In genomic region chr10:72310241-72310633, GRCh38 we compare ENCODE assay signal across 10 cellular contexts. TPM values are rescaled to one million over a fixed set of nuclear protein-coding genes. Genes with fewer than 3 reads are reported as not detected.
DNase-seq lines count a peak whose midpoint lies in the region; ATAC-seq and TF ChIP-seq lines count a peak whose summit lies in the region.
"Had no signal": no experiment of that assay in that cellular context is flagged by ENCODE, and none has a peak within 500 bp of the region (broad histone marks: within the 10 kb centered on the region; RNA-seq: fewer than 3 reads in every experiment).

No MANE protein-coding gene starts in this region.

- in situ Hi-C loops in ACHN (cut with HindIII; ENCODE audit: low pct_ligation_motif_present, low pct_unique_long_range_greater_than_20kb, low sequenced_read_pairs): loop anchor here (25.0 kb wide), 1 partner anchor 198 kb away; no protein-coding TSS in a partner anchor

- H3K36me3 ChIP-seq in smooth muscle cell (ENCODE audit: low read depth) (no peaks in the 10 kb centered on the region), body of pancreas (replicated peaks in 1 of 2; ENCODE audit: insufficient read depth in 1 of 2, low read depth in 2 of 2) (no peaks in the 10 kb centered on the region)

- ATAC-seq in T-helper 17 cell (no peak), body of pancreas (no peak)

- no peak overlapping the region for H2AFZ ChIP-seq in smooth muscle cell (ENCODE audit: low read depth)

- peak overlapping the region; percentile 90 for H3K27ac ChIP-seq in smooth muscle cell (ENCODE audit: low read depth)
- H3K27ac ChIP-seq in body of pancreas: no peak overlapping the region

- H3K79me2 ChIP-seq in smooth muscle cell (ENCODE audit: low read depth): no peaks in the 10 kb centered on the region

- H3K27me3 ChIP-seq in smooth muscle cell (ENCODE audit: low read depth) (no peaks in the 10 kb centered on the region), body of pancreas (no peaks in the 10 kb centered on the region)

- peaks cover 33% of the 10 kb centered on the region for H3K4me1 Mint-ChIP-seq in T-helper 17 cell

- peaks cover 3% of the 10 kb centered on the region for H3K36me3 Mint-ChIP-seq in T-helper 17 cell (ENCODE audit: low read depth)

- no peak overlapping the region for H3K9ac ChIP-seq in smooth muscle cell (ENCODE audit: low read depth)

- TF ChIP-seq CTCF in smooth muscle cell (IDR thresholded peaks at IDR 0.05; ENCODE audit: borderline replicate concordance, insufficient read depth, poor library complexity, severe bottlenecking) (no peak), body of pancreas (IDR thresholded peaks at IDR 0.05) (no peak)

- TF ChIP-seq POLR2A in body of pancreas (IDR thresholded peaks at IDR 0.05): no peak

- intact Hi-C loops in body of pancreas (cut with DNase I): no loop called here

- peak; percentile 28 for DNase-seq in NCI-H2107 treated with DMSO at 0.1 percent for 48 hours (lab: John Stamatoyannopoulos, UW; ENCODE audit: unreplicated experiment)
- DNase-seq in NCI-H2107 (lab: John Stamatoyannopoulos, UW): no peak
- DNase-seq in T-helper 17 cell: no peak
- DNase-seq in glomerular visceral epithelial cell (ENCODE audit: extremely low spot score): peak; percentile 64
- DNase-seq in smooth muscle cell (lab: John Stamatoyannopoulos, UW; ENCODE audit: unreplicated experiment): no peak
- DNase-seq in ACHN: no peak
- DNase-seq in stimulated activated naive CD4-positive, alpha-beta T cell treated with Interleukin-2 at 50 U/mL for 16 hours (lab: John Stamatoyannopoulos, UW): no peak
- no peak for DNase-seq in body of pancreas
- DNase-seq: activated effector memory CD4-positive, alpha-beta T cell treated with anti-CD3 and anti-CD28 coated beads, Interleukin-2, amount 50 U/mL, for 16 hours; stimulated activated CD4-positive, alpha-beta T cell treated with anti-CD3 and anti-CD28 coated beads, Interleukin-4, amount 100 ng/mL, for 4 hours had no signal

- H3K9me3 ChIP-seq in T-helper 17 cell (ENCODE audit: control insufficient read depth, low read length, poor library complexity, severe bottlenecking) (no peaks in the 10 kb centered on the region), smooth muscle cell (replicated peaks; ENCODE audit: low read depth) (no peaks in the 10 kb centered on the region), body of pancreas (no peaks in the 10 kb centered on the region)

- H3K4me3 Mint-ChIP-seq in T-helper 17 cell: no peak overlapping the region

- no peaks in the 10 kb centered on the region for H4K20me1 ChIP-seq in smooth muscle cell (ENCODE audit: low read depth)

- H3K4me3 ChIP-seq in smooth muscle cell (no peak overlapping the region), body of pancreas (no peak overlapping the region)

- H3K4me2 ChIP-seq in smooth muscle cell: peak overlapping the region; percentile 31

- H3K27ac Mint-ChIP-seq in T-helper 17 cell: peak overlapping the region; percentile 87

- no peaks in the 10 kb centered on the region for H3F3A ChIP-seq in smooth muscle cell (ENCODE audit: low read depth)

- 58% methylated on average over 11 of the region's 11 CpGs for WGBS in smooth muscle cell (ENCODE audit: low lambda C conversion rate)
- 62 to 68% methylated on average over 11 of the region's 11 CpGs for WGBS in body of pancreas, 2 donors

- H3K4me1 ChIP-seq in smooth muscle cell (ENCODE audit: low read depth) (no peaks in the 10 kb centered on the region), body of pancreas (peaks cover 30% of the 10 kb centered on the region)

- no peaks in the 10 kb centered on the region for H3K27me3 Mint-ChIP-seq in T-helper 17 cell

RNA-seq across cellular contexts. Expression of gene DDIT4, which starts 36.5 kb away (rescaled TPM):
- total RNA-seq in T-helper 17 cell (100 to 1,000 TPM; 186 to 300 TPM), smooth muscle cell (161 and 198 TPM in 2 replicates), body of pancreas (100 to 1,000 TPM; 238 to 269 TPM)
- 248 and 299 TPM in 2 replicates for polyA plus RNA-seq in smooth muscle cell

RNA-seq across cellular contexts. Expression of gene DNAJB12, which starts 44.5 kb away (rescaled TPM):
- total RNA-seq in T-helper 17 cell: 10 to 100 TPM; 32.7 to 42.9 TPM
- 12.5 and 14.3 TPM in 2 replicates for total RNA-seq in smooth muscle cell
- 24.5 and 26.7 TPM in 2 replicates for polyA plus RNA-seq in smooth muscle cell
- 10 to 100 TPM; 19.2 to 24.1 TPM for total RNA-seq in body of pancreas

Comparison
In these comparisons a context has a peak if more than half of its experiments do, and no peak if none do; other contexts are left out.
1. DNase-seq: peak in NCI-H2107 treated with DMSO at 0.1 percent for 48 hours (single experiment) and glomerular visceral epithelial cell (single experiment); none in NCI-H2107 (single experiment), T-helper 17 cell (0 of 3), smooth muscle cell (single experiment), ACHN (single experiment), stimulated activated naive CD4-positive, alpha-beta T cell treated with Interleukin-2 at 50 U/mL for 16 hours (single experiment) and body of pancreas (0 of 4).